12 cellular contexts compared by ENCODE assay signal in genomic region chr13:43933378-43933777, GRCh38. TPM values are rescaled to one million over a fixed set of nuclear protein-coding genes. Genes with fewer than 3 reads are reported as not detected.
DNase-seq lines count a peak whose midpoint lies in the region; ATAC-seq and TF ChIP-seq lines count a peak whose summit lies in the region.
"Had no signal": no experiment of that assay in that cellular context is flagged by ENCODE, and none has a peak within 500 bp of the region (broad histone marks: within the 10 kb centered on the region; RNA-seq: fewer than 3 reads in every experiment).

No MANE protein-coding gene starts in this region.

- no peaks in the 10 kb centered on the region for H3K27me3 ChIP-seq in endodermal cell (ENCODE audit: control insufficient read depth, insufficient read depth, low read length, poor library complexity, severe bottlenecking)
- no peaks in the 10 kb centered on the region for H3K27me3 ChIP-seq in PC-3 (ENCODE audit: low read length)
- no peaks in the 10 kb centered on the region for H3K27me3 ChIP-seq in smooth muscle cell (ENCODE audit: low read depth)
- H3K27me3 ChIP-seq: neural progenitor cell had no signal

- DNase-seq in memory B cell (ENCODE audit: low spot score in 2 of 2) (peak in 1 of 2 donors; percentile 18), endodermal cell (no peak), PC-3 (no peak), smooth muscle cell (lab: John Stamatoyannopoulos, UW; ENCODE audit: unreplicated experiment) (no peak), NCI-H1694 treated with DMSO at 0.1 percent for 48 hours (lab: John Stamatoyannopoulos, UW) (no peak)
- DNase-seq: NCI-H748 treated with DMSO at 0.1 percent for 48 hours had no signal

- H3K36me3 Mint-ChIP-seq in memory B cell (peaks cover 2% of the 10 kb centered on the region), endodermal cell (ENCODE audit: low read depth) (no peaks in the 10 kb centered on the region)
- H3K36me3 Mint-ChIP-seq: brain had no signal

- no peak overlapping the region for H3K4me3 Mint-ChIP-seq in memory B cell
- no peak overlapping the region for H3K4me3 Mint-ChIP-seq in endodermal cell
- H3K4me3 Mint-ChIP-seq: brain; neural progenitor cell; T-helper 1 cell treated with Interleukin-12 subunit alpha and Interleukin-12 subunit beta and Interleukin-4 antibody, amounts not matched to agents 30 μg/mL and 1 μg/mL, for 36 hours had no signal

- H3K27me3 Mint-ChIP-seq in memory B cell: peaks cover 6% of the 10 kb centered on the region
- H3K27me3 Mint-ChIP-seq in endodermal cell (ENCODE audit: insufficient read depth): no peaks in the 10 kb centered on the region

- H3F3A ChIP-seq in PC-3 (ENCODE audit: low read length, unreplicated experiment): no peaks in the 10 kb centered on the region
- H3F3A ChIP-seq in smooth muscle cell (ENCODE audit: low read depth): no peaks in the 10 kb centered on the region

- H3K36me3 ChIP-seq in endodermal cell (ENCODE audit: control insufficient read depth, insufficient read depth, low read length) (no peaks in the 10 kb centered on the region), PC-3 (ENCODE audit: low read depth, low read length) (no peaks in the 10 kb centered on the region), smooth muscle cell (ENCODE audit: low read depth) (no peaks in the 10 kb centered on the region)
- H3K36me3 ChIP-seq: neural progenitor cell had no signal

- no peaks in the 10 kb centered on the region for H3K4me1 ChIP-seq in endodermal cell (ENCODE audit: control insufficient read depth, insufficient read depth, low read length)
- peaks cover 8% of the 10 kb centered on the region; the same call in 1 of the 2 replicates for H3K4me1 ChIP-seq in PC-3 (ENCODE audit: insufficient read depth, low read length)
- no peaks in the 10 kb centered on the region for H3K4me1 ChIP-seq in smooth muscle cell (ENCODE audit: low read depth)
- H3K4me1 ChIP-seq: neural progenitor cell had no signal

- ATAC-seq in GM18907 (IDR thresholded peaks at IDR 0.05; ENCODE audit: unreplicated experiment) (peak; percentile 100), GM21619 (IDR thresholded peaks at IDR 0.05; ENCODE audit: unreplicated experiment) (peak; percentile 100), HG03135 (IDR thresholded peaks at IDR 0.05; ENCODE audit: unreplicated experiment) (peak; percentile 99), memory B cell (ENCODE audit: low read depth) (peak; percentile 100), PC-3 (no peak)

- no peak overlapping the region for H2AFZ ChIP-seq in PC-3 (ENCODE audit: low read length)
- H2AFZ ChIP-seq in smooth muscle cell (ENCODE audit: low read depth): no peak overlapping the region
- H2AFZ ChIP-seq: neural progenitor cell had no signal

- intact Hi-C loops in PC-3 (cut with micrococcal nuclease): no loop called here

- H3K9me3 Mint-ChIP-seq in memory B cell (peaks cover 3% of the 10 kb centered on the region), endodermal cell (peaks cover 6% of the 10 kb centered on the region)
- H3K9me3 Mint-ChIP-seq: T-helper 1 cell treated with Interleukin-12 subunit alpha and Interleukin-12 subunit beta and Interleukin-4 antibody, amounts not matched to agents 30 μg/mL and 1 μg/mL, for 36 hours had no signal

- H3K4me3 ChIP-seq in endodermal cell (ENCODE audit: low read length): no peak overlapping the region
- no peak overlapping the region for H3K4me3 ChIP-seq in PC-3 (ENCODE audit: low read length)
- no peak overlapping the region for H3K4me3 ChIP-seq in smooth muscle cell
- H3K4me3 ChIP-seq: neural progenitor cell had no signal

- TF ChIP-seq CTCF in endodermal cell (conservative IDR thresholded peaks at IDR 0.05) (no peak), PC-3 (conservative IDR thresholded peaks at IDR 0.05; ENCODE audit: low read depth, low read length) (no peak), smooth muscle cell (IDR thresholded peaks at IDR 0.05; ENCODE audit: borderline replicate concordance, insufficient read depth, poor library complexity, severe bottlenecking) (no peak)

- CTCF ChIA-PET in PC-3 (lab: Charles Lee): no interaction called here

- H3K79me2 ChIP-seq in PC-3 (ENCODE audit: low read length) (no peaks in the 10 kb centered on the region), smooth muscle cell (ENCODE audit: low read depth) (no peaks in the 10 kb centered on the region)

- H4K20me1 ChIP-seq in PC-3 (ENCODE audit: low read length) (no peaks in the 10 kb centered on the region), smooth muscle cell (ENCODE audit: low read depth) (no peaks in the 10 kb centered on the region)

- 86 to 91% methylated on average over 2 of the region's 2 CpGs for WGBS in endodermal cell (ENCODE audit: insufficient coverage in 1 of 2, insufficient read length in 1 of 2), 2 experiments
- 87% methylated on average over 2 of the region's 2 CpGs for WGBS in smooth muscle cell (ENCODE audit: low lambda C conversion rate)

- H3K27ac Mint-ChIP-seq in memory B cell (no peak overlapping the region), endodermal cell (no peak overlapping the region)
- H3K27ac Mint-ChIP-seq: brain; neural progenitor cell; T-helper 1 cell treated with Interleukin-12 subunit alpha and Interleukin-12 subunit beta and Interleukin-4 antibody, amounts not matched to agents 30 μg/mL and 1 μg/mL, for 36 hours had no signal

- H3K9ac ChIP-seq in endodermal cell (ENCODE audit: extremely low read depth, low read length, poor library complexity, severe bottlenecking) (no peak overlapping the region), PC-3 (ENCODE audit: low read length) (no peak overlapping the region), smooth muscle cell (ENCODE audit: low read depth) (no peak overlapping the region)
- H3K9ac ChIP-seq: neural progenitor cell had no signal

- no peaks in the 10 kb centered on the region for H3K9me2 ChIP-seq in PC-3 (replicated peaks; ENCODE audit: low read length)

- H3K27ac ChIP-seq in endodermal cell (ENCODE audit: low read depth, low read length) (no peak overlapping the region), PC-3 (ENCODE audit: low read length) (no peak overlapping the region), smooth muscle cell (ENCODE audit: low read depth) (no peak overlapping the region)
- H3K27ac ChIP-seq: neural progenitor cell had no signal

- peaks cover 5% of the 10 kb centered on the region for H3K9me3 ChIP-seq in endodermal cell (ENCODE audit: control insufficient read depth, low read length)
- no peaks in the 10 kb centered on the region for H3K9me3 ChIP-seq in PC-3 (ENCODE audit: low read length)
- no peaks in the 10 kb centered on the region for H3K9me3 ChIP-seq in smooth muscle cell (replicated peaks; ENCODE audit: low read depth)

- H3K4me2 ChIP-seq in PC-3 (ENCODE audit: low read length) (no peak overlapping the region), smooth muscle cell (no peak overlapping the region)
- H3K4me2 ChIP-seq: neural progenitor cell had no signal

- BruUV-seq in PC-3 (replicated peaks; lab: Mats Ljungman, UMichigan): no TSS peak

- H3K4me1 Mint-ChIP-seq in memory B cell: peaks cover 6% of the 10 kb centered on the region
- H3K4me1 Mint-ChIP-seq in endodermal cell: peaks cover 2% of the 10 kb centered on the region

- POLR2A ChIA-PET in PC-3 (lab: Charles Lee; ENCODE audit: unreplicated experiment): no interaction called here

RNA-seq across cellular contexts. Expression of gene LACC1, which starts 53.7 kb away (rescaled TPM):
- 1 to 10 TPM; 1.3 to 2.0 TPM for total RNA-seq in endodermal cell
- 0.89 TPM for polyA plus RNA-seq in endodermal cell (2013, experiment 1 of 2)
- polyA plus RNA-seq in endodermal cell (2013, experiment 2 of 2): 0.79 TPM
- total RNA-seq in PC-3 (2014; rRNA removed): 0.86 and 1.2 TPM in 2 replicates
- total RNA-seq in smooth muscle cell: 6.8 and 8.7 TPM in 2 replicates
- 2.0 and 3.3 TPM in 2 replicates for polyA plus RNA-seq in smooth muscle cell

RNA-seq across cellular contexts. Expression of gene CCDC122, which starts 53.8 kb away (rescaled TPM):
- total RNA-seq in endodermal cell (10 to 100 TPM; 10.2 to 11.5 TPM), PC-3 (2014; rRNA removed) (4.6 TPM in 2 replicates), smooth muscle cell (2.8 and 10.8 TPM in 2 replicates)
- 6.8 TPM for polyA plus RNA-seq in endodermal cell (2013, experiment 1 of 2)
- polyA plus RNA-seq in endodermal cell (2013, experiment 2 of 2): 4.4 TPM
- 3.8 and 8.1 TPM in 2 replicates for polyA plus RNA-seq in smooth muscle cell
